ENCODE assay signal across 8 cellular contexts in the genomic region with DNA sequence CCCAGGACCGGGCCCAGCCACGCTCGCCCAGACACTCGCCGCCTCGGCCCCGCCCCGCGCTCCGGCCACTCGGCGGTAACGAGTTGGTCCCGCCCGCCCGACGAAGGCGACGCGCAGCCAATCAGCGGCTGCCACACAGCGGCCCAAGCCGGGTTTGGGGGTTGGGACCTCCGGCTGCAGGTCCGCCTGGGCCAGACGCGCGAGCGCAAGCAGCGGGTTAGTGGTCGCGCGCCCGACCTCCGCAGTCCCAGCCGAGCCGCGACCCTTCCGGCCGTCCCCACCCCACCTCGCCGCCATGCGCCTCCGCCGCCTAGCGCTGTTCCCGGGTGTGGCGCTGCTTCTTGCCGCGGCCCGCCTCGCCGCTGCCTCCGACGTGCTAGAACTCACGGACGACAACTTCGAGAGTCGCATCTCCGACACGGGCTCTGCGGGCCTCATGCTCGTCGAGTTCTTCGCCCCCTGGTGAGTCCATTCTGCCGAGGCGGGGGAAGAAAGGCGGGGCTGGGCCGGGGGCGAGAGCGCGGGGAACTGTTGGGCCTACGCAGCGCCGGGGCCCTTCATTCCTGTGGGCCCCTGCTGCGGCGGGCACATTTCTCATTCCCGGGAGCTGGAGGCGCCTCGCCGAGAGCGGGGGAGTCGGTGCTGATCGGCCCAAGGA. TPM values are rescaled to one million over a fixed set of nuclear protein-coding genes. Genes with fewer than 3 reads are reported as not detected.
DNase-seq lines count a peak whose midpoint lies in the region; ATAC-seq and TF ChIP-seq lines count a peak whose summit lies in the region.
"Not testable (repeated sequence)": the region's sequence is repeated elsewhere in the genome, so short reads cannot be mapped to it uniquely, and the experiment has no call there.

A gene (plus strand): TSS at position 194 of the 658 bp plus-strand sequence. CDS start 102 bp downstream, at position 296.

- H3K4me3 Mint-ChIP-seq in CD14-positive monocyte = peak within 1 kb of the TSS; percentile 88 to 92
- peak within 1 kb of the TSS; percentile 96 for H3K4me3 Mint-ChIP-seq in activated CD8-positive, alpha-beta T cell treated with anti-CD3 and anti-CD28 coated beads for 36 hours

- peak within 1 kb of the TSS; percentile 93 to 99 (median 97) for H3K27ac Mint-ChIP-seq in CD14-positive monocyte
- H3K27ac Mint-ChIP-seq in activated CD8-positive, alpha-beta T cell treated with anti-CD3 and anti-CD28 coated beads for 36 hours = peak within 1 kb of the TSS; percentile 98

- peak; percentile 93 for DNase-seq in CD14-positive monocyte (ENCODE audit: low spot score)
- DNase-seq in NCI-H82 treated with DMSO at 0.1 percent for 48 hours (lab: John Stamatoyannopoulos, UW; ENCODE audit: unreplicated experiment) = peak; percentile 52
- DNase-seq in activated CD8-positive, alpha-beta T cell treated with anti-CD3 and anti-CD28 coated beads for 36 hours = peak; percentile 90
- DNase-seq in dorsolateral prefrontal cortex = peak; percentile 84 to 98 (median 92)
- DNase-seq in stimulated activated CD4-positive, alpha-beta T cell treated with anti-CD3 and anti-CD28 coated beads, Interleukin-2, amount 100 ng/mL, for 48 hours = peak; percentile 81 to 82

- TF ChIP-seq CTCF in CD14-positive monocyte (IDR thresholded peaks at IDR 0.05); liver (IDR thresholded peaks at IDR 0.05; ENCODE audit: low read depth, low read length, missing input control): not testable (repeated sequence)
- peak; percentile 19 for TF ChIP-seq CTCF in activated CD8-positive, alpha-beta T cell treated with anti-CD3 and anti-CD28 coated beads for 36 hours (IDR thresholded peaks at IDR 0.05)
- TF ChIP-seq CTCF in dorsolateral prefrontal cortex (IDR thresholded peaks at IDR 0.05 in 54 of 56, conservative IDR thresholded peaks at IDR 0.05 in 2 of 56; ENCODE audit: low read depth in 1 of 56, partially characterized antibody in 56 of 56) = peak in 24 of 56 donors; percentile 7 to 38 (median 24)

- intact Hi-C loops in CD14-positive monocyte (cut with micrococcal nuclease) = loop anchor here in 1 of 2 donors (5.0 to 10.0 kb wide), 2 partner anchors 46 to 798 kb away; a partner anchor contains a TSS
- intact Hi-C loops in activated CD8-positive, alpha-beta T cell treated with anti-CD3 and anti-CD28 coated beads for 36 hours (cut with micrococcal nuclease) = not testable (repeated sequence)
- intact Hi-C loops in dorsolateral prefrontal cortex (cut with DNase I) = loop anchor here in 1 of 2 donors (5.0 kb wide), 1 partner anchor 46 kb away; a partner anchor contains a TSS

- not testable (repeated sequence) for H3K27me3 Mint-ChIP-seq in CD14-positive monocyte (ENCODE audit: low read depth in 3 of 3); activated CD8-positive, alpha-beta T cell treated with anti-CD3 and anti-CD28 coated beads for 36 hours

- H3K4me1 ChIP-seq in liver (ENCODE audit: control insufficient read depth in 4 of 4, insufficient read depth in 4 of 4, low read length in 3 of 4) = peaks cover 11 to 23% (median 19%) of the 10 kb centered on the region in 4 donors

- H3K4me3 ChIP-seq in dorsolateral prefrontal cortex (peak within 1 kb of the TSS; percentile 53 to 96 (median 81)), liver (ENCODE audit: low read depth in 1 of 3, low read length in 3 of 3) (peak within 1 kb of the TSS; percentile 83 to 91 (median 90))

- H3K4me1 Mint-ChIP-seq in CD14-positive monocyte = peaks cover 35% of the 10 kb centered on the region
- peaks cover 21% of the 10 kb centered on the region for H3K4me1 Mint-ChIP-seq in activated CD8-positive, alpha-beta T cell treated with anti-CD3 and anti-CD28 coated beads for 36 hours (ENCODE audit: low read depth)

- not testable (repeated sequence) for H3K9me3 ChIP-seq in liver (ENCODE audit: control insufficient read depth in 4 of 4, low read length in 3 of 4)

- not testable (repeated sequence) for TF ChIP-seq RAD21 in liver (IDR thresholded peaks at IDR 0.05)

- CTCF ChIA-PET in activated CD8-positive, alpha-beta T cell treated with anti-CD3 and anti-CD28 coated beads for 36 hours (lab: Charles Lee) = interaction anchor here (0.8 to 1.4 kb wide), 3 partner anchors 24 to 370 kb away, joined by 3 to 5 read pairs (median 4); a partner anchor contains a TSS

- H3K27ac ChIP-seq in dorsolateral prefrontal cortex (peak within 1 kb of the TSS in 57 of 59 donors; percentile 73 to 95 (median 88)), liver (ENCODE audit: low read depth in 1 of 2, low read length in 2 of 2) (peak within 1 kb of the TSS; percentile 93 to 98)

- H3K9ac ChIP-seq in liver (ENCODE audit: low read depth in 1 of 2, low read length in 2 of 2) = peak within 1 kb of the TSS; percentile 78 to 89

- not testable (repeated sequence) for H3K27me3 ChIP-seq in dorsolateral prefrontal cortex; liver (ENCODE audit: control insufficient read depth in 4 of 4, insufficient read depth in 4 of 4, low read length in 3 of 4)

- H3K36me3 ChIP-seq in liver (ENCODE audit: control insufficient read depth in 4 of 4, insufficient read depth in 3 of 4, low read depth in 1 of 4, low read length in 3 of 4) = not testable (repeated sequence)

- under 1% methylated on average over 84 of the region's 84 CpGs for WGBS in liver

- POLR2A ChIA-PET in activated CD8-positive, alpha-beta T cell treated with anti-CD3 and anti-CD28 coated beads for 36 hours (lab: Charles Lee) = interaction anchor here (0.7 to 1.6 kb wide), 11 partner anchors 8 to 1164 kb away, joined by 3 to 10 read pairs (median 3); a partner anchor contains a TSS

- not testable (repeated sequence) for H3K36me3 Mint-ChIP-seq in CD14-positive monocyte
- peaks cover 23% of the 10 kb centered on the region for H3K36me3 Mint-ChIP-seq in activated CD8-positive, alpha-beta T cell treated with anti-CD3 and anti-CD28 coated beads for 36 hours (ENCODE audit: low read depth)

- not testable (repeated sequence) for H3K9me3 Mint-ChIP-seq in CD14-positive monocyte; activated CD8-positive, alpha-beta T cell treated with anti-CD3 and anti-CD28 coated beads for 36 hours

- ATAC-seq in GM19397 (IDR thresholded peaks at IDR 0.05; ENCODE audit: unreplicated experiment) (peak; percentile 81), HG03558 (IDR thresholded peaks at IDR 0.05; ENCODE audit: extremely low read depth, unreplicated experiment) (peak; percentile 47)
- peak; percentile 84 for ATAC-seq in activated CD8-positive, alpha-beta T cell treated with anti-CD3 and anti-CD28 coated beads for 36 hours

TF ChIP-seq in liver, 16 proteins besides CTCF, POLR2A, EP300 and RAD21:
- TF ChIP-seq TAF1 (conservative IDR thresholded peaks at IDR 0.05) (peak; percentile 28), SP1 (IDR thresholded peaks at IDR 0.05) (peak; percentile 25)
- TF ChIP-seq, protein P1, sequence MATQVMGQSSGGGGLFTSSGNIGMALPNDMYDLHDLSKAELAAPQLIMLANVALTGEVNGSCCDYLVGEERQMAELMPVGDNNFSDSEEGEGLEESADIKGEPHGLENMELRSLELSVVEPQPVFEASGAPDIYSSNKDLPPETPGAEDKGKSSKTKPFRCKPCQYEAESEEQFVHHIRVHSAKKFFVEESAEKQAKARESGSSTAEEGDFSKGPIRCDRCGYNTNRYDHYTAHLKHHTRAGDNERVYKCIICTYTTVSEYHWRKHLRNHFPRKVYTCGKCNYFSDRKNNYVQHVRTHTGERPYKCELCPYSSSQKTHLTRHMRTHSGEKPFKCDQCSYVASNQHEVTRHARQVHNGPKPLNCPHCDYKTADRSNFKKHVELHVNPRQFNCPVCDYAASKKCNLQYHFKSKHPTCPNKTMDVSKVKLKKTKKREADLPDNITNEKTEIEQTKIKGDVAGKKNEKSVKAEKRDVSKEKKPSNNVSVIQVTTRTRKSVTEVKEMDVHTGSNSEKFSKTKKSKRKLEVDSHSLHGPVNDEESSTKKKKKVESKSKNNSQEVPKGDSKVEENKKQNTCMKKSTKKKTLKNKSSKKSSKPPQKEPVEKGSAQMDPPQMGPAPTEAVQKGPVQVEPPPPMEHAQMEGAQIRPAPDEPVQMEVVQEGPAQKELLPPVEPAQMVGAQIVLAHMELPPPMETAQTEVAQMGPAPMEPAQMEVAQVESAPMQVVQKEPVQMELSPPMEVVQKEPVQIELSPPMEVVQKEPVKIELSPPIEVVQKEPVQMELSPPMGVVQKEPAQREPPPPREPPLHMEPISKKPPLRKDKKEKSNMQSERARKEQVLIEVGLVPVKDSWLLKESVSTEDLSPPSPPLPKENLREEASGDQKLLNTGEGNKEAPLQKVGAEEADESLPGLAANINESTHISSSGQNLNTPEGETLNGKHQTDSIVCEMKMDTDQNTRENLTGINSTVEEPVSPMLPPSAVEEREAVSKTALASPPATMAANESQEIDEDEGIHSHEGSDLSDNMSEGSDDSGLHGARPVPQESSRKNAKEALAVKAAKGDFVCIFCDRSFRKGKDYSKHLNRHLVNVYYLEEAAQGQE (IDR thresholded peaks at IDR 0.05) = peak; percentile 44

RNA-seq across cellular contexts. Expression of the gene that starts here (rescaled TPM):
- 100 to 1,000 TPM; 195 to 305 TPM for polyA plus RNA-seq in CD14-positive monocyte
- total RNA-seq in activated CD8-positive, alpha-beta T cell treated with anti-CD3 and anti-CD28 coated beads for 36 hours = 100 to 1,000 TPM; 213 to 241 TPM
- 100 to 1,000 TPM in 111 of 120 experiments, 10 to 100 TPM in 9; 74.6 to 209 (median 122) TPM for total RNA-seq in dorsolateral prefrontal cortex
- total RNA-seq in liver = 100 to 1,000 TPM; 109 to 272 TPM
- polyA plus RNA-seq in liver = 100 to 1,000 TPM; 159 to 328 TPM

Comparison
In these comparisons a context has a peak if more than half of its experiments do, and no peak if none do; other contexts are left out.
1. Peak in every context shown above with its lines: DNase-seq, ATAC-seq, H3K4me3 ChIP-seq and H3K27ac ChIP-seq.